8 cellular contexts compared by ENCODE assay signal in genomic region chr7:20299647-20300312, GRCh38. TPM values are rescaled to one million over a fixed set of nuclear protein-coding genes. Genes with fewer than 3 reads are reported as not detected.
DNase-seq lines count a peak whose midpoint lies in the region; ATAC-seq and TF ChIP-seq lines count a peak whose summit lies in the region.

No MANE protein-coding gene starts in this region.

- H3K4me3 ChIP-seq in prostate gland, result no peak overlapping the region

- H3K4me1 Mint-ChIP-seq in osteocyte (ENCODE audit: unreplicated experiment), result peaks cover 35% of the 10 kb centered on the region
- H3K4me1 Mint-ChIP-seq in activated naive CD8-positive, alpha-beta T cell treated with anti-CD3 and anti-CD28 coated beads, Interleukin-2, amount 50 U/mL, for 24 hours, result peaks cover 11% of the 10 kb centered on the region

- intact Hi-C loops in prostate gland (cut with DNase I), result no loop called here

- peak; percentile 64 for ATAC-seq in GM18873 (IDR thresholded peaks at IDR 0.05; ENCODE audit: low FRiP score, unreplicated experiment)
- ATAC-seq in HG02678 (IDR thresholded peaks at IDR 0.05; ENCODE audit: unreplicated experiment), result peak; percentile 63
- no peak for ATAC-seq in activated naive CD8-positive, alpha-beta T cell treated with anti-CD3 and anti-CD28 coated beads, Interleukin-2, amount 50 U/mL, for 24 hours

- no peaks in the 10 kb centered on the region for H3K36me3 ChIP-seq in prostate gland

- no peaks in the 10 kb centered on the region for H3K27me3 ChIP-seq in prostate gland (replicated peaks; ENCODE audit: insufficient read depth)

- WGBS in prostate gland, result 85% methylated on average over 6 of the region's 6 CpGs

- H3K4me1 ChIP-seq in prostate gland (replicated peaks), result no peaks in the 10 kb centered on the region

- peak; percentile 59 for DNase-seq in OCI-M1 (lab: John Stamatoyannopoulos, UW)
- no peak for DNase-seq in osteocyte (ENCODE audit: extremely low spot score, unreplicated experiment)
- no peak for DNase-seq in activated naive CD8-positive, alpha-beta T cell treated with anti-CD3 and anti-CD28 coated beads, Interleukin-2, amount 50 U/mL, for 24 hours
- no peak for DNase-seq in prostate gland (ENCODE audit: low spot score)
- DNase-seq in NCI-H146 (lab: John Stamatoyannopoulos, UW), result no peak
- no peak for DNase-seq in DMS79 (lab: John Stamatoyannopoulos, UW)

- H3K27ac Mint-ChIP-seq in osteocyte (ENCODE audit: unreplicated experiment), result peak overlapping the region; percentile 64
- H3K27ac Mint-ChIP-seq in activated naive CD8-positive, alpha-beta T cell treated with anti-CD3 and anti-CD28 coated beads, Interleukin-2, amount 50 U/mL, for 24 hours, result no peak overlapping the region

- no peak overlapping the region for H3K27ac ChIP-seq in prostate gland

- TF ChIP-seq CTCF in osteocyte (IDR thresholded peaks at IDR 0.05) (no peak), prostate gland (IDR thresholded peaks at IDR 0.05) (no peak)

- peaks cover 7% of the 10 kb centered on the region for H3K36me3 Mint-ChIP-seq in osteocyte (ENCODE audit: unreplicated experiment)
- no peaks in the 10 kb centered on the region for H3K36me3 Mint-ChIP-seq in activated naive CD8-positive, alpha-beta T cell treated with anti-CD3 and anti-CD28 coated beads, Interleukin-2, amount 50 U/mL, for 24 hours (ENCODE audit: low read depth)

- H3K9me3 ChIP-seq in prostate gland, result no peaks in the 10 kb centered on the region

- H3K27me3 Mint-ChIP-seq in osteocyte (ENCODE audit: unreplicated experiment), result no peaks in the 10 kb centered on the region
- no peaks in the 10 kb centered on the region for H3K27me3 Mint-ChIP-seq in activated naive CD8-positive, alpha-beta T cell treated with anti-CD3 and anti-CD28 coated beads, Interleukin-2, amount 50 U/mL, for 24 hours

- TF ChIP-seq POLR2A in prostate gland (IDR thresholded peaks at IDR 0.05), result no peak

- H3K9me3 Mint-ChIP-seq in osteocyte (ENCODE audit: unreplicated experiment), result peaks cover 13% of the 10 kb centered on the region
- no peaks in the 10 kb centered on the region for H3K9me3 Mint-ChIP-seq in activated naive CD8-positive, alpha-beta T cell treated with anti-CD3 and anti-CD28 coated beads, Interleukin-2, amount 50 U/mL, for 24 hours

- no peak overlapping the region for H3K4me3 Mint-ChIP-seq in osteocyte (ENCODE audit: unreplicated experiment)
- no peak overlapping the region for H3K4me3 Mint-ChIP-seq in activated naive CD8-positive, alpha-beta T cell treated with anti-CD3 and anti-CD28 coated beads, Interleukin-2, amount 50 U/mL, for 24 hours

RNA-seq across cellular contexts. Expression of gene ITGB8, which starts 30.9 kb away (rescaled TPM):
- total RNA-seq in osteocyte (1.5 and 2.4 TPM in 2 replicates), prostate gland (10 to 100 TPM; 50.3 to 99.5 TPM)

Comparison
In these comparisons a context has a peak if more than half of its experiments do, and no peak if none do; other contexts are left out.
1. RNA of gene ITGB8, which starts 30.9 kb away (total RNA-seq): 50.3 to 99.5 TPM in prostate gland; 1.5 to 2.4 TPM in osteocyte; every median in the first group is over 10 times any median in the second.